ENCODE assay signal across 19 cellular contexts in the genomic region with DNA sequence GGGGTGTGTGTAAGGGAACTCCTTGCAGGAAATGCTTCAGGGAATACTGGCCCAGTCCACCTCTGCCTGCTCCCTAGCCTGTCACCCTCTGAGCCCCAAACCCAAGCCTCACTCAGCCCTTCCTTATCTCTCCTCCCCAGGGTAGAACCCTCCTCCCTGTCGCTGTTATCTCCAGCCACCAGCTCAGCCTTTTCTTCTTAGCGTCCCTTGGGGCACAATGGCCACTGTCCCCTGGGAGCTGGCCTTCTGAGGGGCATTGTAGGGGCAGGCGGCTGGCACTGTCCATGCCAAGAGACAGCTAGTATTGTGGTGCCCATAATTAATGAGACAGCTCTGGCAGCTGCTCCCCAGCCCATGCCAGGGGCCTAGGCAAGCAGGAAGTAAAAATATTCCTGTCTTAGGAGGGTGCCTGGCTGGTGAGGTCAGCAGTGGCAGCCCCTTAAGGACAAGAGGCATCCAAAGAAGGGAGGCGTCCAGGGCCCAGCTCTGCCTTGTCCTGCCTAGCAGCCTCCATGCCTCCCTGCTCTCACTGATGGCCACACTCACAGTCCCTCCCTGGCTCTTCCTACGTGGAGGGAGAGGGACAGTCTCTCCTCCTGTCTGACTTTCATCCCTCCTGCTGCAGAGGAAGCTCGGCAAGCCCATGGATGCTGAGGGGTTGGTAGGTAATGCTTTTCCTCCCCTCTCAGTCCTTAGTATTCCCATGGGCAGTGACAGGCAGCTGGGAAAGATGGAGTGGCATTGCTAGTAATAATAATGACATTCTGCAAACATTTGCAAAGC. TPM values are rescaled to one million over a fixed set of nuclear protein-coding genes. Genes with fewer than 3 reads are reported as not detected.
A peak's percentile ranks its signal among the peaks of the same experiment; 100 is the strongest.
DNase-seq lines count a peak whose midpoint lies in the region; ATAC-seq and TF ChIP-seq lines count a peak whose summit lies in the region.
"Had no signal": no experiment of that assay in that cellular context is flagged by ENCODE, and none has a peak within 500 bp of the region (broad histone marks: within the 10 kb centered on the region; RNA-seq: fewer than 3 reads in every experiment).

No MANE protein-coding gene starts in this region.

- CTCF ChIA-PET in CD4-positive, alpha-beta memory T cell (lab: Charles Lee; ENCODE audit: partially characterized antibody) = interaction anchor here (0.9 to 1.1 kb wide), 2 partner anchors 8 to 48 kb away, joined by 3 to 4 read pairs; no protein-coding TSS in a partner anchor

- peak overlapping the region in 4 of 7 donors; percentile 40 to 80 (median 52) for H3K27ac Mint-ChIP-seq in CD4-positive, alpha-beta memory T cell
- H3K27ac Mint-ChIP-seq: IgD-negative memory B cell had no signal

- H3K36me3 Mint-ChIP-seq in CD4-positive, alpha-beta memory T cell = no peaks in the 10 kb centered on the region
- H3K36me3 Mint-ChIP-seq: IgD-negative memory B cell had no signal

- no peaks in the 10 kb centered on the region for H3K9me3 ChIP-seq in CD4-positive, alpha-beta memory T cell (ENCODE audit: control insufficient read depth in 1 of 2, low read length in 2 of 2)
- H3K9me3 ChIP-seq: adrenal gland, BE2C, psoas muscle, uterus had no signal

- H3K27ac ChIP-seq in CD4-positive, alpha-beta memory T cell (ENCODE audit: low read depth, low read length) = no peak overlapping the region
- H3K27ac ChIP-seq in coronary artery = peak overlapping the region; percentile 14 to 77
- H3K27ac ChIP-seq: adrenal gland, psoas muscle, uterus had no signal

- peaks cover 25% of the 10 kb centered on the region for H3K4me1 ChIP-seq in CD4-positive, alpha-beta memory T cell (ENCODE audit: insufficient read depth, low read length)
- H3K4me1 ChIP-seq: adrenal gland had no signal

- no peak for ATAC-seq in HG03571 (IDR thresholded peaks at IDR 0.05; ENCODE audit: unreplicated experiment)

- intact Hi-C loops in CD4-positive, alpha-beta memory T cell (cut with micrococcal nuclease) = no loop called here

- H3K4me1 Mint-ChIP-seq in CD4-positive, alpha-beta memory T cell = peaks cover 8 to 33% (median 22%) of the 10 kb centered on the region in 4 donors

- TF ChIP-seq CTCF in coronary artery (IDR thresholded peaks at IDR 0.05) = no peak

- POLR2A ChIA-PET in CD4-positive, alpha-beta memory T cell (lab: Charles Lee; ENCODE audit: partially characterized antibody) = interaction anchor here (0.9 to 1.3 kb wide), 2 partner anchors 11 to 130 kb away, joined by 3 to 4 read pairs; partner anchors contain the start of gene NFYC

- H3K4me3 Mint-ChIP-seq in CD4-positive, alpha-beta memory T cell = no peak overlapping the region
- H3K4me3 Mint-ChIP-seq: IgD-negative memory B cell had no signal

- no peaks in the 10 kb centered on the region for H3K27me3 ChIP-seq in CD4-positive, alpha-beta memory T cell (ENCODE audit: insufficient read depth, low read length)
- H3K27me3 ChIP-seq: adrenal gland, BE2C, uterus had no signal

- no peak for DNase-seq in CD4-positive, alpha-beta memory T cell
- DNase-seq in NCI-H69 (lab: John Stamatoyannopoulos, UW) (peak; percentile 79), coronary artery (ENCODE audit: low spot score) (no peak), occipital lobe (lab: John Stamatoyannopoulos, UW) (peak; percentile 18), D341Med (ENCODE audit: low spot score) (no peak), ureter (ENCODE audit: low spot score) (no peak), SK-N-DZ (ENCODE audit: low spot score) (no peak)
- DNase-seq: activated CD4-positive, alpha-beta T cell treated with anti-CD3 and anti-CD28 coated beads for 1 hour; activated T-cell treated with anti-CD3 and anti-CD28 coated beads for 4 hours; adrenal gland; BE2C; mesenchymal stem cell; NCI-H1436 treated with DMSO at 0.1 percent for 48 hours; NK-92 treated with Interleukin-12 subunit alpha and Interleukin-12 subunit beta, amount 100 ng/mL, for 24 hours; uterus had no signal

- H3K4me3 ChIP-seq in CD4-positive, alpha-beta memory T cell (ENCODE audit: low read length in 2 of 2) = no peak overlapping the region
- H3K4me3 ChIP-seq in coronary artery = no peak overlapping the region
- H3K4me3 ChIP-seq: adrenal gland, psoas muscle, uterus had no signal

- no peaks in the 10 kb centered on the region for H3K27me3 Mint-ChIP-seq in CD4-positive, alpha-beta memory T cell
- H3K27me3 Mint-ChIP-seq: IgD-negative memory B cell had no signal

- no peaks in the 10 kb centered on the region for H3K36me3 ChIP-seq in CD4-positive, alpha-beta memory T cell (ENCODE audit: insufficient read depth, low read length)
- H3K36me3 ChIP-seq: adrenal gland, BE2C, uterus had no signal

- no peaks in the 10 kb centered on the region for H3K9me3 Mint-ChIP-seq in CD4-positive, alpha-beta memory T cell
- H3K9me3 Mint-ChIP-seq: IgD-negative memory B cell had no signal

RNA-seq across cellular contexts. Expression of gene KCNQ4, which starts 37.5 kb away (rescaled TPM):
- total RNA-seq in CD4-positive, alpha-beta memory T cell = under 1 TPM; 0.20 to 0.33 TPM
- polyA plus RNA-seq in CD4-positive, alpha-beta memory T cell = under 1 TPM in 1 of 2 donors, not detected in 1; 0.14 TPM
- 1.7 TPM for total RNA-seq in occipital lobe
- 3.7 TPM for total RNA-seq in ureter
- 2.5 and 2.6 TPM in 2 replicates for polyA plus RNA-seq in SK-N-DZ (2014; cell fraction: cytosol; rRNA removed)
- 4.0 and 4.4 TPM in 2 replicates for polyA plus RNA-seq in SK-N-DZ (2014; cell fraction: nucleus; rRNA removed)
- total RNA-seq: dermis microvascular lymphatic vessel endothelial cell had no signal
- polyA plus RNA-seq: IgD-negative memory B cell had no signal

RNA-seq across cellular contexts. Expression of gene CITED4, which starts 41.1 kb away (rescaled TPM):
- total RNA-seq in CD4-positive, alpha-beta memory T cell = 1 to 10 TPM; 8.1 to 8.4 TPM
- 10 to 100 TPM; 12.0 to 20.1 TPM for polyA plus RNA-seq in CD4-positive, alpha-beta memory T cell
- total RNA-seq in occipital lobe = 0.62 TPM
- 17.9 TPM for total RNA-seq in ureter
- polyA plus RNA-seq in SK-N-DZ (2014; cell fraction: cytosol; rRNA removed) = 5.2 and 9.1 TPM in 2 replicates
- 3.8 and 5.3 TPM in 2 replicates for polyA plus RNA-seq in SK-N-DZ (2014; cell fraction: nucleus; rRNA removed)

Comparison
In these comparisons a context has a peak if more than half of its experiments do, and no peak if none do; other contexts are left out.
1. DNase-seq: peak in NCI-H69 (single experiment) and occipital lobe (single experiment); none in CD4-positive, alpha-beta memory T cell (0 of 5), coronary artery (single experiment), D341Med (single experiment), ureter (single experiment) and SK-N-DZ (single experiment).